Comparison of ENCODE assay signal across 15 cellular contexts in genomic region chr20:59035381-59035780, GRCh38. TPM values are rescaled to one million over a fixed set of nuclear protein-coding genes. Genes with fewer than 3 reads are reported as not detected.
A peak's percentile ranks its signal among the peaks of the same experiment; 100 is the strongest.
DNase-seq lines count a peak whose midpoint lies in the region; ATAC-seq and TF ChIP-seq lines count a peak whose summit lies in the region.
"Had no signal": no experiment of that assay in that cellular context is flagged by ENCODE, and none has a peak within 500 bp of the region (broad histone marks: within the 10 kb centered on the region; RNA-seq: fewer than 3 reads in every experiment).

No MANE protein-coding gene starts in this region.

- POLR2A ChIA-PET in HEK293 (lab: Yijun Ruan, JAX) = no interaction called here

- CTCF ChIA-PET in HEK293 (lab: Yijun Ruan, JAX) = no interaction called here

- peaks cover 16 to 66% of the 10 kb centered on the region in 2 experiments; a peak in 2 of 3 replicates for H3K36me3 ChIP-seq in HEK293 (ENCODE audit: control insufficient read depth in 2 of 2, insufficient read depth in 1 of 2, low read length in 2 of 2)

- H3K9me3 ChIP-seq in HEK293 (ENCODE audit: control insufficient read depth, insufficient read depth, low read depth, low read length) = no peaks in the 10 kb centered on the region

- H3K27ac ChIP-seq in HEK293 (ENCODE audit: extremely low read depth, low read depth, low read length) = no peak overlapping the region

- peak overlapping the region; percentile 34 for H3K27ac Mint-ChIP-seq in activated T-cell treated with anti-CD3 and anti-CD28 coated beads, Interleukin-2, amount 50 U/mL, for 24 hours
- H3K27ac Mint-ChIP-seq in activated T-helper 17 cell treated with anti-CD3 and anti-CD28 coated beads, Interleukin-2, amount 50 U/mL, for 72 hours = peak overlapping the region; percentile 5
- no peak overlapping the region for H3K27ac Mint-ChIP-seq in neural crest cell (ENCODE audit: unreplicated experiment)
- H3K27ac Mint-ChIP-seq: H9 had no signal

- TF ChIP-seq CTCF in HEK293 (tag by site-specific recombination; IDR thresholded peaks at IDR 0.05) = no peak
- no peak for TF ChIP-seq CTCF in neural crest cell (conservative IDR thresholded peaks at IDR 0.05)

- no peak for DNase-seq in activated T-cell treated with anti-CD3 and anti-CD28 coated beads, Interleukin-2, amount 50 U/mL, for 24 hours
- no peak for DNase-seq in activated T-cell treated with anti-CD3 and anti-CD28 coated beads, Interleukin-2, amount 50 U/mL, for 48 hours
- no peak for DNase-seq in neural crest cell (ENCODE audit: low read depth, low spot score)
- no peak for DNase-seq in NCI-H345 (lab: John Stamatoyannopoulos, UW)
- DNase-seq in A172 (ENCODE audit: low spot score) = no peak
- DNase-seq: AML-193, DMS79 treated with DMSO at 0.1 percent for 48 hours, H9, Kasumi-1, NCI-H1105 treated with DMSO at 0.1 percent for 48 hours, NCI-H187, NCI-H446 treated with DMSO at 0.1 percent for 48 hours, NCI-H774 had no signal

- H3K4me3 Mint-ChIP-seq in activated T-cell treated with anti-CD3 and anti-CD28 coated beads, Interleukin-2, amount 50 U/mL, for 24 hours = no peak overlapping the region
- no peak overlapping the region for H3K4me3 Mint-ChIP-seq in activated T-helper 17 cell treated with anti-CD3 and anti-CD28 coated beads, Interleukin-2, amount 50 U/mL, for 72 hours
- H3K4me3 Mint-ChIP-seq in neural crest cell = peak overlapping the region; percentile 22
- H3K4me3 Mint-ChIP-seq: H9 had no signal

- peaks cover 92% of the 10 kb centered on the region for H3K36me3 Mint-ChIP-seq in activated T-cell treated with anti-CD3 and anti-CD28 coated beads, Interleukin-2, amount 50 U/mL, for 24 hours (ENCODE audit: low read depth)
- H3K36me3 Mint-ChIP-seq in activated T-helper 17 cell treated with anti-CD3 and anti-CD28 coated beads, Interleukin-2, amount 50 U/mL, for 72 hours (ENCODE audit: low read depth) = peaks cover 93% of the 10 kb centered on the region
- H3K36me3 Mint-ChIP-seq in neural crest cell (ENCODE audit: low read depth) = peaks cover 9% of the 10 kb centered on the region

- H3K4me3 ChIP-seq in HEK293 (ENCODE audit: low read depth, low read length) = no peak overlapping the region

- no peaks in the 10 kb centered on the region for H3K27me3 Mint-ChIP-seq in activated T-cell treated with anti-CD3 and anti-CD28 coated beads, Interleukin-2, amount 50 U/mL, for 24 hours
- H3K27me3 Mint-ChIP-seq in activated T-helper 17 cell treated with anti-CD3 and anti-CD28 coated beads, Interleukin-2, amount 50 U/mL, for 72 hours = no peaks in the 10 kb centered on the region
- H3K27me3 Mint-ChIP-seq in neural crest cell (ENCODE audit: low read depth) = no peaks in the 10 kb centered on the region

- H3K4me1 Mint-ChIP-seq in activated T-cell treated with anti-CD3 and anti-CD28 coated beads, Interleukin-2, amount 50 U/mL, for 24 hours (ENCODE audit: low read depth) = peaks cover 73% of the 10 kb centered on the region
- H3K4me1 Mint-ChIP-seq in activated T-helper 17 cell treated with anti-CD3 and anti-CD28 coated beads, Interleukin-2, amount 50 U/mL, for 72 hours = peaks cover 25% of the 10 kb centered on the region
- peaks cover 42% of the 10 kb centered on the region for H3K4me1 Mint-ChIP-seq in neural crest cell

- H3K9me3 Mint-ChIP-seq in activated T-cell treated with anti-CD3 and anti-CD28 coated beads, Interleukin-2, amount 50 U/mL, for 24 hours = no peaks in the 10 kb centered on the region
- H3K9me3 Mint-ChIP-seq in activated T-helper 17 cell treated with anti-CD3 and anti-CD28 coated beads, Interleukin-2, amount 50 U/mL, for 72 hours = no peaks in the 10 kb centered on the region
- H3K9me3 Mint-ChIP-seq in neural crest cell = no peaks in the 10 kb centered on the region
- H3K9me3 Mint-ChIP-seq: H9 had no signal

- ATAC-seq in activated T-helper 17 cell treated with anti-CD3 and anti-CD28 coated beads, Interleukin-2, amount 50 U/mL, for 72 hours (replicated peaks) = no peak

- H3K4me1 ChIP-seq in HEK293 (ENCODE audit: control insufficient read depth, insufficient read depth, low read length) = peaks cover 5% of the 10 kb centered on the region; the same call in 1 of the 2 replicates

TF ChIP-seq in HEK293, 187 proteins besides CTCF, POLR2A, EP300 and RAD21:
- TF ChIP-seq ZBTB10 (tag by site-specific recombination; IDR thresholded peaks at IDR 0.05) (no peak), ZNF623 (tag by site-specific recombination; IDR thresholded peaks at IDR 0.05) (peak; percentile 90)

RNA-seq across cellular contexts. Expression of gene ATP5F1E, which starts 3.2 kb away (rescaled TPM):
- total RNA-seq in activated T-helper 17 cell treated with anti-CD3 and anti-CD28 coated beads, Interleukin-2, amount 50 U/mL, for 72 hours = 10 to 100 TPM; 45.5 to 78.0 TPM
- total RNA-seq in neural crest cell = 66.0 and 74.9 TPM in 2 replicates
- 37.0 and 41.4 TPM in 2 replicates for total RNA-seq in A172 (2014; rRNA removed; shearing (Covaris generic))

RNA-seq across cellular contexts. Expression of gene PRELID3B, which starts 7.2 kb away (rescaled TPM):
- 100 to 1,000 TPM in 1 of 2 donors, 10 to 100 TPM in 1; 77.1 to 107 TPM for total RNA-seq in activated T-helper 17 cell treated with anti-CD3 and anti-CD28 coated beads, Interleukin-2, amount 50 U/mL, for 72 hours
- total RNA-seq in neural crest cell = 45.3 and 53.6 TPM in 2 replicates
- 152 and 196 TPM in 2 replicates for total RNA-seq in A172 (2014; rRNA removed; shearing (Covaris generic))

RNA-seq across cellular contexts. Expression of gene TUBB1, which starts 16.2 kb away (rescaled TPM):
- total RNA-seq in activated T-helper 17 cell treated with anti-CD3 and anti-CD28 coated beads, Interleukin-2, amount 50 U/mL, for 72 hours = under 1 TPM; 0.08 to 0.13 TPM
- total RNA-seq in neural crest cell = not detected in 2 replicates
- total RNA-seq in A172 (2014; rRNA removed; shearing (Covaris generic)) = 0.36 and 0.64 TPM in 2 replicates
- total RNA-seq: H9 had no signal

RNA-seq across cellular contexts. Expression of gene CTSZ, which starts 28.3 kb away (rescaled TPM):
- total RNA-seq in activated T-helper 17 cell treated with anti-CD3 and anti-CD28 coated beads, Interleukin-2, amount 50 U/mL, for 72 hours = 10 to 100 TPM; 29.7 to 52.2 TPM
- 22.7 and 23.6 TPM in 2 replicates for total RNA-seq in neural crest cell
- total RNA-seq in A172 (2014; rRNA removed; shearing (Covaris generic)) = 228 and 320 TPM in 2 replicates

RNA-seq across cellular contexts. Expression of gene NELFCD, which starts 54.3 kb away (rescaled TPM):
- total RNA-seq in activated T-helper 17 cell treated with anti-CD3 and anti-CD28 coated beads, Interleukin-2, amount 50 U/mL, for 72 hours = 100 to 1,000 TPM in 1 of 2 donors, 10 to 100 TPM in 1; 92.7 to 124 TPM
- 117 and 130 TPM in 2 replicates for total RNA-seq in neural crest cell
- 81.4 and 102 TPM in 2 replicates for total RNA-seq in A172 (2014; rRNA removed; shearing (Covaris generic))
